In the genomic region with DNA sequence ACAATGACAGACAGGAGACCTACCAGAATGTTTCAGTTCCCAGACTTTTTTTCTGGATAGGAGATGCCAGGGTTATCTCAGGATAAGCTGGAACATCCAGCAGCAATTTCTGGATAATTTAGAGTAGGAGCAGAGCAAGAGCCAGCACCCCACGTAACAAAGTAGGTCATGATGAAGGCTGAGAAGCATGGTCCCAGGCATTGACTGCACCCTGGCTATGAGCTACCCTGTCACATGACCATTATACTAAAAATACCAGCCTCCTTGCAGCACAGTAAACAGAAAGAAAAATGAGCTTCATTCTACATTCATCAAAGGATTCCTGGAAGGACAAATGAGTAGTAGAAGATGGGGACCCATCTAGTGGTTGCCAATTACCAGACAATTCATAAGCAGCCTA, we compare ENCODE assay signal across 28 cellular contexts.
"Had no signal": no experiment of that assay in that cellular context is flagged by ENCODE, and none has a peak within 500 bp of the region (broad histone marks: within the 10 kb centered on the region; RNA-seq: fewer than 3 reads in every experiment).

No MANE protein-coding gene starts in this region.

- H3K27me3 ChIP-seq: cardiac muscle cell, colonic mucosa, gastroesophageal sphincter had no signal

- H3K9me3 ChIP-seq: adrenal gland, colonic mucosa, esophagus squamous epithelium, gastroesophageal sphincter had no signal

- ATAC-seq: activated CD4-positive, alpha-beta T cell treated with anti-CD3 and anti-CD28 coated beads for 36 hours; activated CD8-positive, alpha-beta memory T cell treated with anti-CD3 and anti-CD28 coated beads, Interleukin-2, amount 10 ng/mL, durations not matched to agents 7 days and 5 days; activated CD8-positive, alpha-beta T cell treated with anti-CD3 and anti-CD28 coated beads, Interleukin-2, amount 10 ng/mL, durations not matched to agents 7 days and 5 days; activated naive CD8-positive, alpha-beta T cell treated with anti-CD3 and anti-CD28 coated beads, Interleukin-2, amount 50 U/mL, for 24 hours; gastroesophageal sphincter had no signal

- H3K4me3 ChIP-seq: adrenal gland, breast epithelium, cardiac muscle cell, colonic mucosa, esophagus squamous epithelium, gastroesophageal sphincter had no signal

- H3K4me1 ChIP-seq: adrenal gland, breast epithelium, colonic mucosa, esophagus squamous epithelium, gastroesophageal sphincter had no signal

- H3K36me3 ChIP-seq: adrenal gland, breast epithelium, cardiac muscle cell, colonic mucosa, esophagus squamous epithelium, gastroesophageal sphincter had no signal

- H3K27ac ChIP-seq: adrenal gland, breast epithelium, cardiac muscle cell, colonic mucosa, epithelial cell of prostate, esophagus squamous epithelium, gastroesophageal sphincter had no signal

- DNase-seq: activated CD4-positive, alpha-beta memory T cell treated with anti-CD3 and anti-CD28 coated beads for 36 hours; activated CD4-positive, alpha-beta T cell treated with anti-CD3 and anti-CD28 coated beads for 36 hours; activated CD4-positive, alpha-beta T cell treated with anti-CD3 and anti-CD28 coated beads, Interleukin-2, amount 10 ng/mL, durations not matched to agents 24 days and 14 days; activated CD4-positive, CD25-positive, alpha-beta regulatory T cell; activated CD4-positive, CD25-positive, alpha-beta regulatory T cell treated with anti-CD3 and anti-CD28 coated beads, Interleukin-2, amount 50 U/mL, for 72 hours; activated CD8-positive, alpha-beta memory T cell treated with anti-CD3 and anti-CD28 coated beads, Interleukin-2, amount 10 ng/mL, durations not matched to agents 7 days and 5 days; activated CD8-positive, alpha-beta memory T cell treated with anti-CD3 and anti-CD28 coated beads, Interleukin-2, amount 50 U/mL, for 4 hours; activated CD8-positive, alpha-beta T cell treated with anti-CD3 and anti-CD28 coated beads, Interleukin-2, amount 10 ng/mL, durations not matched to agents 7 days and 5 days; activated effector memory CD4-positive, alpha-beta T cell treated with anti-CD3 and anti-CD28 coated beads, Interleukin-2, amount 50 U/mL, for 16 hours; activated naive CD4-positive, alpha-beta T cell treated with anti-CD3 and anti-CD28 coated beads for 36 hours; activated naive CD8-positive, alpha-beta T cell treated with anti-CD3 and anti-CD28 coated beads for 36 hours; activated naive CD8-positive, alpha-beta T cell treated with anti-CD3 and anti-CD28 coated beads, Interleukin-2, amount 50 U/mL, for 24 hours; activated T-cell treated with anti-CD3 and anti-CD28 coated beads, Interleukin-2, amount 50 U/mL, for 1 hour; activated T-cell treated with anti-CD3 and anti-CD28 coated beads, Interleukin-2, amount 50 U/mL, for 48 hours; adrenal gland; amygdala; aorta; central memory CD4-positive, alpha-beta T cell; cerebellar nuclear complex; colonic mucosa; effector CD8-positive, alpha-beta T cell; esophagus squamous epithelium; foreskin melanocyte; T-helper 2 cell had no signal
